ENCODE assay signal across 8 cellular contexts in genomic region chr1:9689011-9689706, GRCh38. TPM values are rescaled to one million over a fixed set of nuclear protein-coding genes. Genes with fewer than 3 reads are reported as not detected.
DNase-seq lines count a peak whose midpoint lies in the region; ATAC-seq and TF ChIP-seq lines count a peak whose summit lies in the region.

No MANE protein-coding gene starts in this region.

- TF ChIP-seq CTCF in C4-2B (conservative IDR thresholded peaks at IDR 0.05), result no peak
- no peak for TF ChIP-seq CTCF in parathyroid adenoma (IDR thresholded peaks at IDR 0.05)
- no peak for TF ChIP-seq CTCF in tibial nerve (IDR thresholded peaks at IDR 0.05)

- H3K9ac ChIP-seq in parathyroid adenoma, result no peak overlapping the region

- 1 to 2% methylated on average over 30 to 37 of the region's 72 CpGs for WGBS in tibial nerve, 2 donors

- peaks cover 13 to 32% of the 10 kb centered on the region in 2 donors for H3K36me3 Mint-ChIP-seq in activated naive CD4-positive, alpha-beta T cell treated with anti-CD3 and anti-CD28 coated beads, Interleukin-2, amount 50 U/mL, for 72 hours

- ATAC-seq in GM19438 (IDR thresholded peaks at IDR 0.05; ENCODE audit: low read depth, unreplicated experiment) (peak; percentile 44), Right ventricle myocardium superior (ENCODE audit: poor library complexity) (peak; percentile 90)
- ATAC-seq in activated naive CD4-positive, alpha-beta T cell treated with anti-CD3 and anti-CD28 coated beads, Interleukin-2, amount 50 U/mL, for 72 hours, result peak; percentile 70 to 87

- TF ChIP-seq POLR2A in tibial nerve (IDR thresholded peaks at IDR 0.05), result no peak

- H3K9me3 ChIP-seq in parathyroid adenoma (ENCODE audit: control insufficient read depth, low read length), result no peaks in the 10 kb centered on the region
- no peaks in the 10 kb centered on the region for H3K9me3 ChIP-seq in tibial nerve

- DNase-seq in HT1080 (ENCODE audit: low read depth) (peak; percentile 59), SK-N-DZ (ENCODE audit: low spot score) (peak; percentile 44), Right ventricle myocardium superior (peak; percentile 92), tibial nerve (ENCODE audit: low spot score in 2 of 2) (peak; percentile 73 to 74)
- peak; percentile 67 to 87 for DNase-seq in activated naive CD4-positive, alpha-beta T cell treated with anti-CD3 and anti-CD28 coated beads, Interleukin-2, amount 50 U/mL, for 72 hours (ENCODE audit: low spot score in 2 of 2)

- no peaks in the 10 kb centered on the region for H3K79me2 ChIP-seq in parathyroid adenoma

- H3K4me2 ChIP-seq in parathyroid adenoma (ENCODE audit: low read length), result peak overlapping the region; percentile 99

- peak overlapping the region; percentile 45 for H3K27ac ChIP-seq in C4-2B
- H3K27ac ChIP-seq in parathyroid adenoma, result no peak overlapping the region
- H3K27ac ChIP-seq in tibial nerve, result peak overlapping the region; percentile 11 to 85 (median 80)

- H3K9me3 Mint-ChIP-seq in activated naive CD4-positive, alpha-beta T cell treated with anti-CD3 and anti-CD28 coated beads, Interleukin-2, amount 50 U/mL, for 72 hours, result no peaks in the 10 kb centered on the region

- no peaks in the 10 kb centered on the region for H3K36me3 ChIP-seq in parathyroid adenoma (ENCODE audit: control insufficient read depth, insufficient read depth, low read length)
- H3K36me3 ChIP-seq in tibial nerve, result peaks cover 0 to 17% (median 0%) of the 10 kb centered on the region in 3 donors

- no peaks in the 10 kb centered on the region for H3K27me3 ChIP-seq in parathyroid adenoma (ENCODE audit: control insufficient read depth, insufficient read depth, low read length)
- no peaks in the 10 kb centered on the region for H3K27me3 ChIP-seq in tibial nerve

- H2AFZ ChIP-seq in parathyroid adenoma, result peak overlapping the region; percentile 79

- intact Hi-C loops in Right ventricle myocardium superior (cut with DNase I), result no loop called here

- H3K4me3 ChIP-seq in parathyroid adenoma (ENCODE audit: low read depth, low read length), result peak overlapping the region; percentile 65
- peak overlapping the region; percentile 55 to 92 (median 74) for H3K4me3 ChIP-seq in tibial nerve

- peaks cover 2% of the 10 kb centered on the region for H3K4me1 ChIP-seq in parathyroid adenoma
- H3K4me1 ChIP-seq in tibial nerve, result peaks cover 0 to 44% (median 26%) of the 10 kb centered on the region in 4 donors

- TF ChIP-seq EP300 in tibial nerve (IDR thresholded peaks at IDR 0.05), result peak in 1 of 2 donors; percentile 7

- H3K27ac Mint-ChIP-seq in activated naive CD4-positive, alpha-beta T cell treated with anti-CD3 and anti-CD28 coated beads, Interleukin-2, amount 50 U/mL, for 72 hours, result peak overlapping the region in 1 of 2 donors; percentile 60

RNA-seq across cellular contexts. Expression of gene PIK3CD, which starts 37.6 kb away (rescaled TPM):
- total RNA-seq in HT1080 (2014; rRNA removed; shearing (Covaris generic)), result 11.6 and 15.2 TPM in 2 replicates
- polyA plus RNA-seq in HT1080 (2015; cell fraction: cytosol; rRNA removed), result 10.8 and 13.0 TPM in 2 replicates
- polyA plus RNA-seq in HT1080 (2015; cell fraction: nucleus; rRNA removed), result 16.6 and 20.1 TPM in 2 replicates
- 0.46 and 0.52 TPM in 2 replicates for polyA plus RNA-seq in SK-N-DZ (2014; cell fraction: cytosol; rRNA removed)
- polyA plus RNA-seq in SK-N-DZ (2014; cell fraction: nucleus; rRNA removed), result 0.39 and 0.45 TPM in 2 replicates
- 100 to 1,000 TPM; 118 to 138 TPM for total RNA-seq in activated naive CD4-positive, alpha-beta T cell treated with anti-CD3 and anti-CD28 coated beads, Interleukin-2, amount 50 U/mL, for 72 hours
- total RNA-seq in Right ventricle myocardium superior (3.3 TPM), tibial nerve (10 to 100 TPM in 2 of 4 donors, 1 to 10 TPM in 2; 6.9 to 18.0 (median 10.2) TPM)
